2 cellular contexts compared by ENCODE assay signal in genomic region chr5:175715627-175716522, GRCh38.
TF ChIP-seq lines count a peak whose summit lies in the region.

No MANE protein-coding gene starts in this region.

TF ChIP-seq in GM23338, 12 proteins besides CTCF, POLR2A, EP300 and RAD21:
- TF ChIP-seq, protein P1, sequence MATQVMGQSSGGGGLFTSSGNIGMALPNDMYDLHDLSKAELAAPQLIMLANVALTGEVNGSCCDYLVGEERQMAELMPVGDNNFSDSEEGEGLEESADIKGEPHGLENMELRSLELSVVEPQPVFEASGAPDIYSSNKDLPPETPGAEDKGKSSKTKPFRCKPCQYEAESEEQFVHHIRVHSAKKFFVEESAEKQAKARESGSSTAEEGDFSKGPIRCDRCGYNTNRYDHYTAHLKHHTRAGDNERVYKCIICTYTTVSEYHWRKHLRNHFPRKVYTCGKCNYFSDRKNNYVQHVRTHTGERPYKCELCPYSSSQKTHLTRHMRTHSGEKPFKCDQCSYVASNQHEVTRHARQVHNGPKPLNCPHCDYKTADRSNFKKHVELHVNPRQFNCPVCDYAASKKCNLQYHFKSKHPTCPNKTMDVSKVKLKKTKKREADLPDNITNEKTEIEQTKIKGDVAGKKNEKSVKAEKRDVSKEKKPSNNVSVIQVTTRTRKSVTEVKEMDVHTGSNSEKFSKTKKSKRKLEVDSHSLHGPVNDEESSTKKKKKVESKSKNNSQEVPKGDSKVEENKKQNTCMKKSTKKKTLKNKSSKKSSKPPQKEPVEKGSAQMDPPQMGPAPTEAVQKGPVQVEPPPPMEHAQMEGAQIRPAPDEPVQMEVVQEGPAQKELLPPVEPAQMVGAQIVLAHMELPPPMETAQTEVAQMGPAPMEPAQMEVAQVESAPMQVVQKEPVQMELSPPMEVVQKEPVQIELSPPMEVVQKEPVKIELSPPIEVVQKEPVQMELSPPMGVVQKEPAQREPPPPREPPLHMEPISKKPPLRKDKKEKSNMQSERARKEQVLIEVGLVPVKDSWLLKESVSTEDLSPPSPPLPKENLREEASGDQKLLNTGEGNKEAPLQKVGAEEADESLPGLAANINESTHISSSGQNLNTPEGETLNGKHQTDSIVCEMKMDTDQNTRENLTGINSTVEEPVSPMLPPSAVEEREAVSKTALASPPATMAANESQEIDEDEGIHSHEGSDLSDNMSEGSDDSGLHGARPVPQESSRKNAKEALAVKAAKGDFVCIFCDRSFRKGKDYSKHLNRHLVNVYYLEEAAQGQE (IDR thresholded peaks at IDR 0.05; ENCODE audit: unreplicated experiment): no peak
- no peak for TF ChIP-seq EZH2phosphoT487 (IDR thresholded peaks at IDR 0.05; ENCODE audit: unreplicated experiment)
- TF ChIP-seq, protein P2, sequence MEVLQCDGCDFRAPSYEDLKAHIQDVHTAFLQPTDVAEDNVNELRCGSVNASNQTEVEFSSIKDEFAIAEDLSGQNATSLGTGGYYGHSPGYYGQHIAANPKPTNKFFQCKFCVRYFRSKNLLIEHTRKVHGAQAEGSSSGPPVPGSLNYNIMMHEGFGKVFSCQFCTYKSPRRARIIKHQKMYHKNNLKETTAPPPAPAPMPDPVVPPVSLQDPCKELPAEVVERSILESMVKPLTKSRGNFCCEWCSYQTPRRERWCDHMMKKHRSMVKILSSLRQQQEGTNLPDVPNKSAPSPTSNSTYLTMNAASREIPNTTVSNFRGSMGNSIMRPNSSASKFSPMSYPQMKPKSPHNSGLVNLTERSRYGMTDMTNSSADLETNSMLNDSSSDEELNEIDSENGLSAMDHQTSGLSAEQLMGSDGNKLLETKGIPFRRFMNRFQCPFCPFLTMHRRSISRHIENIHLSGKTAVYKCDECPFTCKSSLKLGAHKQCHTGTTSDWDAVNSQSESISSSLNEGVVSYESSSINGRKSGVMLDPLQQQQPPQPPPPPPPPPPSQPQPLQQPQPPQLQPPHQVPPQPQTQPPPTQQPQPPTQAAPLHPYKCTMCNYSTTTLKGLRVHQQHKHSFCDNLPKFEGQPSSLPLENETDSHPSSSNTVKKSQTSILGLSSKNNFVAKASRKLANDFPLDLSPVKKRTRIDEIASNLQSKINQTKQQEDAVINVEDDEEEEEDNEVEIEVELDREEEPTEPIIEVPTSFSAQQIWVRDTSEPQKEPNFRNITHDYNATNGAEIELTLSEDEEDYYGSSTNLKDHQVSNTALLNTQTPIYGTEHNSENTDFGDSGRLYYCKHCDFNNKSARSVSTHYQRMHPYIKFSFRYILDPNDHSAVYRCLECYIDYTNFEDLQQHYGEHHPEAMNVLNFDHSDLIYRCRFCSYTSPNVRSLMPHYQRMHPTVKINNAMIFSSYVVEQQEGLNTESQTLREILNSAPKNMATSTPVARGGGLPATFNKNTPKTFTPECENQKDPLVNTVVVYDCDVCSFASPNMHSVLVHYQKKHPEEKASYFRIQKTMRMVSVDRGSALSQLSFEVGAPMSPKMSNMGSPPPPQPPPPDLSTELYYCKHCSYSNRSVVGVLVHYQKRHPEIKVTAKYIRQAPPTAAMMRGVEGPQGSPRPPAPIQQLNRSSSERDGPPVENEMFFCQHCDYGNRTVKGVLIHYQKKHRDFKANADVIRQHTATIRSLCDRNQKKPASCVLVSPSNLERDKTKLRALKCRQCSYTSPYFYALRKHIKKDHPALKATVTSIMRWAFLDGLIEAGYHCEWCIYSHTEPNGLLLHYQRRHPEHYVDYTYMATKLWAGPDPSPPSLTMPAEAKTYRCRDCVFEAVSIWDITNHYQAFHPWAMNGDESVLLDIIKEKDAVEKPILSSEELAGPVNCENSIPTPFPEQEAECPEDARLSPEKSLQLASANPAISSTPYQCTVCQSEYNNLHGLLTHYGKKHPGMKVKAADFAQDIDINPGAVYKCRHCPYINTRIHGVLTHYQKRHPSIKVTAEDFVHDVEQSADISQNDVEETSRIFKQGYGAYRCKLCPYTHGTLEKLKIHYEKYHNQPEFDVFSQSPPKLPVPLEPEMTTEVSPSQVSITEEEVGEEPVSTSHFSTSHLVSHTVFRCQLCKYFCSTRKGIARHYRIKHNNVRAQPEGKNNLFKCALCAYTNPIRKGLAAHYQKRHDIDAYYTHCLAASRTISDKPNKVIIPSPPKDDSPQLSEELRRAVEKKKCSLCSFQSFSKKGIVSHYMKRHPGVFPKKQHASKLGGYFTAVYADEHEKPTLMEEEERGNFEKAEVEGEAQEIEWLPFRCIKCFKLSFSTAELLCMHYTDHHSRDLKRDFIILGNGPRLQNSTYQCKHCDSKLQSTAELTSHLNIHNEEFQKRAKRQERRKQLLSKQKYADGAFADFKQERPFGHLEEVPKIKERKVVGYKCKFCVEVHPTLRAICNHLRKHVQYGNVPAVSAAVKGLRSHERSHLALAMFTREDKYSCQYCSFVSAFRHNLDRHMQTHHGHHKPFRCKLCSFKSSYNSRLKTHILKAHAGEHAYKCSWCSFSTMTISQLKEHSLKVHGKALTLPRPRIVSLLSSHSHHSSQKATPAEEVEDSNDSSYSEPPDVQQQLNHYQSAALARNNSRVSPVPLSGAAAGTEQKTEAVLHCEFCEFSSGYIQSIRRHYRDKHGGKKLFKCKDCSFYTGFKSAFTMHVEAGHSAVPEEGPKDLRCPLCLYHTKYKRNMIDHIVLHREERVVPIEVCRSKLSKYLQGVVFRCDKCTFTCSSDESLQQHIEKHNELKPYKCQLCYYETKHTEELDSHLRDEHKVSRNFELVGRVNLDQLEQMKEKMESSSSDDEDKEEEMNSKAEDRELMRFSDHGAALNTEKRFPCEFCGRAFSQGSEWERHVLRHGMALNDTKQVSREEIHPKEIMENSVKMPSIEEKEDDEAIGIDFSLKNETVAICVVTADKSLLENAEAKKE (CRISPR knock-in tag; IDR thresholded peaks at IDR 0.05): no peak
- TF ChIP-seq ZNF114 (CRISPR knock-in tag; IDR thresholded peaks at IDR 0.05): no peak
- TF ChIP-seq STAT1 (IDR thresholded peaks at IDR 0.05; ENCODE audit: unreplicated experiment): no peak
- no peak for TF ChIP-seq CREB1 (CRISPR knock-in tag; IDR thresholded peaks at IDR 0.05; ENCODE audit: low read depth)
- no peak for TF ChIP-seq POLR2AphosphoS5 (IDR thresholded peaks at IDR 0.05; ENCODE audit: low read depth)
TF ChIP-seq in GM23338: peak in this region for 0.

TF ChIP-seq in H1, 55 proteins besides CTCF, POLR2A, EP300 and RAD21:
- TF ChIP-seq SP4 (IDR thresholded peaks at IDR 0.05; ENCODE audit: low read length) (no peak), TAF1 (IDR thresholded peaks at IDR 0.05; ENCODE audit: low read depth, low read length) (no peak), GABPA (IDR thresholded peaks at IDR 0.05; ENCODE audit: borderline replicate concordance, insufficient read depth, low read length) (no peak)
TF ChIP-seq in H1: peak in this region for 0.
